Comparison of ENCODE assay signal across 13 cellular contexts in genomic region chr5:95924720-95925119, GRCh38. TPM values are rescaled to one million over a fixed set of nuclear protein-coding genes. Genes with fewer than 3 reads are reported as not detected.
DNase-seq lines count a peak whose midpoint lies in the region; ATAC-seq, FAIRE-seq and TF ChIP-seq lines count a peak whose summit lies in the region.
"Had no signal": no experiment of that assay in that cellular context is flagged by ENCODE, and none has a peak within 500 bp of the region (broad histone marks: within the 10 kb centered on the region; RNA-seq: fewer than 3 reads in every experiment).

No MANE protein-coding gene starts in this region.

- intact Hi-C loops in activated CD8-positive, alpha-beta T cell treated with anti-CD3 and anti-CD28 coated beads for 36 hours (cut with micrococcal nuclease): loop anchor here (5.0 kb wide), 1 partner anchor 52 kb away; no protein-coding TSS in a partner anchor

- no peak for TF ChIP-seq POLR2A in GM12892 (IDR thresholded peaks at IDR 0.05; ENCODE audit: low read depth, low read length)

- CTCF ChIA-PET in activated CD8-positive, alpha-beta T cell treated with anti-CD3 and anti-CD28 coated beads for 36 hours (lab: Charles Lee): interaction anchor here (1.6 kb wide), 1 partner anchor 12 kb away, joined by 4 read pairs; no protein-coding TSS in a partner anchor

- no peak for TF ChIP-seq CTCF in nephron (IDR thresholded peaks at IDR 0.05; ENCODE audit: unreplicated experiment in 3 of 3)
- no peak for TF ChIP-seq CTCF in activated CD8-positive, alpha-beta T cell treated with anti-CD3 and anti-CD28 coated beads for 36 hours (IDR thresholded peaks at IDR 0.05)

- no peaks in the 10 kb centered on the region for H3K27me3 ChIP-seq in adipocyte (replicated peaks; ENCODE audit: control insufficient read depth, insufficient read depth, low read length)

- H3K36me3 ChIP-seq in adipocyte (ENCODE audit: control insufficient read depth, insufficient read depth, low read length, severe bottlenecking): peaks cover 66% of the 10 kb centered on the region

- no peaks in the 10 kb centered on the region for H3K9me3 Mint-ChIP-seq in nephron
- H3K9me3 Mint-ChIP-seq in activated T-cell treated with anti-CD3 and anti-CD28 coated beads, Interleukin-2, amount 50 U/mL, for 24 hours: no peaks in the 10 kb centered on the region
- no peaks in the 10 kb centered on the region for H3K9me3 Mint-ChIP-seq in activated CD8-positive, alpha-beta T cell treated with anti-CD3 and anti-CD28 coated beads for 36 hours

- peak; percentile 74 for FAIRE-seq in GM12892 (lab: Jason Lieb, UNC)

- no peak for DNase-seq in GM12892 (ENCODE audit: insufficient read length)
- peak; percentile 82 for DNase-seq in adipocyte (ENCODE audit: low read depth)
- DNase-seq in activated T-cell treated with anti-CD3 and anti-CD28 coated beads, Interleukin-2, amount 50 U/mL, for 24 hours: no peak
- DNase-seq in activated CD8-positive, alpha-beta T cell treated with anti-CD3 and anti-CD28 coated beads for 36 hours: no peak
- no peak for DNase-seq in cerebellum (ENCODE audit: low spot score)
- DNase-seq in cerebellar cortex (ENCODE audit: low spot score): no peak
- DNase-seq: activated CD4-positive, alpha-beta T cell treated with anti-CD3 and anti-CD28 coated beads, Interleukin-2, amount 50 U/mL, for 48 hours; cortex of kidney; kidney glomerular epithelial cell; NK-92 treated with Interleukin-12 subunit alpha and Interleukin-12 subunit beta, amount 100 ng/mL, for 24 hours; stimulated activated CD4-positive, alpha-beta T cell treated with anti-CD3 and anti-CD28 coated beads, Interleukin-2, amount 100 ng/mL, for 24 hours had no signal

- POLR2A ChIA-PET in activated CD8-positive, alpha-beta T cell treated with anti-CD3 and anti-CD28 coated beads for 36 hours (lab: Charles Lee): no interaction called here

- no peaks in the 10 kb centered on the region for H3K9me3 ChIP-seq in adipocyte (ENCODE audit: control insufficient read depth, low read length)

- no peak overlapping the region for H3K4me3 Mint-ChIP-seq in nephron
- H3K4me3 Mint-ChIP-seq in activated T-cell treated with anti-CD3 and anti-CD28 coated beads, Interleukin-2, amount 50 U/mL, for 24 hours: no peak overlapping the region
- H3K4me3 Mint-ChIP-seq in activated CD8-positive, alpha-beta T cell treated with anti-CD3 and anti-CD28 coated beads for 36 hours: no peak overlapping the region

- H3K4me1 Mint-ChIP-seq in nephron: peaks cover 9% of the 10 kb centered on the region
- H3K4me1 Mint-ChIP-seq in activated T-cell treated with anti-CD3 and anti-CD28 coated beads, Interleukin-2, amount 50 U/mL, for 24 hours (ENCODE audit: low read depth): peaks cover 34% of the 10 kb centered on the region
- peaks cover 18% of the 10 kb centered on the region for H3K4me1 Mint-ChIP-seq in activated CD8-positive, alpha-beta T cell treated with anti-CD3 and anti-CD28 coated beads for 36 hours (ENCODE audit: low read depth)

- peaks cover 65% of the 10 kb centered on the region for H3K4me1 ChIP-seq in adipocyte (ENCODE audit: control insufficient read depth, insufficient read depth, low read length)

- peak overlapping the region; percentile 3 for H3K9ac ChIP-seq in adipocyte (ENCODE audit: low read length)

- H3K27me3 Mint-ChIP-seq in nephron (ENCODE audit: low read depth): no peaks in the 10 kb centered on the region
- H3K27me3 Mint-ChIP-seq in activated T-cell treated with anti-CD3 and anti-CD28 coated beads, Interleukin-2, amount 50 U/mL, for 24 hours: no peaks in the 10 kb centered on the region
- no peaks in the 10 kb centered on the region for H3K27me3 Mint-ChIP-seq in activated CD8-positive, alpha-beta T cell treated with anti-CD3 and anti-CD28 coated beads for 36 hours

- H3K27ac Mint-ChIP-seq in nephron: peak overlapping the region in 2 of 3 experiments; percentile 54 to 85
- H3K27ac Mint-ChIP-seq in activated T-cell treated with anti-CD3 and anti-CD28 coated beads, Interleukin-2, amount 50 U/mL, for 24 hours: no peak overlapping the region
- no peak overlapping the region for H3K27ac Mint-ChIP-seq in activated CD8-positive, alpha-beta T cell treated with anti-CD3 and anti-CD28 coated beads for 36 hours

- ATAC-seq in HG03432 (IDR thresholded peaks at IDR 0.05; ENCODE audit: unreplicated experiment): peak; percentile 31
- ATAC-seq in activated CD8-positive, alpha-beta T cell treated with anti-CD3 and anti-CD28 coated beads for 36 hours: no peak

- H3K4me3 ChIP-seq in adipocyte (ENCODE audit: low read length): no peak overlapping the region

- no peaks in the 10 kb centered on the region for H3K36me3 Mint-ChIP-seq in nephron (ENCODE audit: low read depth)
- peaks cover 65% of the 10 kb centered on the region for H3K36me3 Mint-ChIP-seq in activated T-cell treated with anti-CD3 and anti-CD28 coated beads, Interleukin-2, amount 50 U/mL, for 24 hours (ENCODE audit: low read depth)
- H3K36me3 Mint-ChIP-seq in activated CD8-positive, alpha-beta T cell treated with anti-CD3 and anti-CD28 coated beads for 36 hours (ENCODE audit: low read depth): peaks cover 8% of the 10 kb centered on the region

RNA-seq across cellular contexts. Expression of gene ELL2, which starts 36.9 kb away (rescaled TPM):
- polyA plus RNA-seq in GM12892 (2012; ENCODE audit: missing spikeins): 42.1 TPM
- 10 to 100 TPM; 39.7 to 46.3 TPM for total RNA-seq in activated CD8-positive, alpha-beta T cell treated with anti-CD3 and anti-CD28 coated beads for 36 hours
- total RNA-seq in cerebellum: 5.4 TPM

Comparison
In these comparisons a context has a peak if more than half of its experiments do, and no peak if none do; other contexts are left out.
1. H3K27ac Mint-ChIP-seq: peak in nephron (2 of 3); none in activated T-cell treated with anti-CD3 and anti-CD28 coated beads, Interleukin-2, amount 50 U/mL, for 24 hours (single experiment) and activated CD8-positive, alpha-beta T cell treated with anti-CD3 and anti-CD28 coated beads for 36 hours (single experiment).